ENCODE assay signal across 8 cellular contexts in genomic region chr16:50741808-50742520, GRCh38. TPM values are rescaled to one million over a fixed set of nuclear protein-coding genes. Genes with fewer than 3 reads are reported as not detected.
A peak's percentile ranks its signal among the peaks of the same experiment; 100 is the strongest.
DNase-seq lines count a peak whose midpoint lies in the region; ATAC-seq and TF ChIP-seq lines count a peak whose summit lies in the region.

TSS of gene CYLD (plus strand) at chr16:50742086. CDS start at chr16:50749699, 7,613 bp downstream.

- H3K4me3 Mint-ChIP-seq in activated T-helper 17 cell treated with anti-CD3 and anti-CD28 coated beads, Interleukin-2, amount 50 U/mL, for 72 hours, result peak within 1 kb of the TSS; percentile 99
- H3K4me3 Mint-ChIP-seq in naive thymus-derived CD4-positive, alpha-beta T cell, result peak within 1 kb of the TSS; percentile 90 to 100 (median 96)
- peak within 1 kb of the TSS; percentile 87 to 90 for H3K4me3 Mint-ChIP-seq in stimulated activated naive B cell treated with anti-CD40 and anti-IgM and Interleukin-4, amounts not matched to agents 10 μg/mL and 1 μg/mL and 100 μg/mL, for 72 hours

- H3K27me3 ChIP-seq in fibroblast of lung (ENCODE audit: control insufficient read depth, insufficient read depth, low read length), result peaks cover 5% of the 10 kb centered on the region
- H3K27me3 ChIP-seq in naive thymus-derived CD4-positive, alpha-beta T cell (ENCODE audit: control insufficient read depth in 2 of 2, insufficient read depth in 2 of 2, low read length in 2 of 2), result no peaks in the 10 kb centered on the region

- DNase-seq in Daoy (ENCODE audit: low read depth) (peak; percentile 99), GOT3 (lab: John Stamatoyannopoulos, UW) (peak; percentile 94), LNCaP clone FGC (ENCODE audit: low read depth) (peak; percentile 98), RWPE1 (ENCODE audit: low spot score) (peak; percentile 99), fibroblast of lung (ENCODE audit: low read depth in 2 of 2) (peak; percentile 99)
- peak; percentile 95 to 100 (median 100) for DNase-seq in naive thymus-derived CD4-positive, alpha-beta T cell
- peak; percentile 100 for DNase-seq in stimulated activated naive B cell treated with anti-CD40 and anti-IgM and Interleukin-4, amounts not matched to agents 10 μg/mL and 1 μg/mL and 100 μg/mL, for 72 hours

- CTCF ChIA-PET in RWPE1 (lab: Yijun Ruan, JAX), result interaction anchor here (0.8 kb wide), 2 partner anchors 63 to 717 kb away, joined by 3 read pairs; partner anchors contain the start of gene CNEP1R1
- CTCF ChIA-PET in naive thymus-derived CD4-positive, alpha-beta T cell (lab: Charles Lee), result interaction anchor here (0.7 to 12.1 kb wide), 8 partner anchors 11 to 73 kb away, joined by 3 to 225 read pairs (median 4); partner anchors contain the start of gene SNX20

- intact Hi-C loops in naive thymus-derived CD4-positive, alpha-beta T cell (cut with micrococcal nuclease), result loop anchor here (1.0 to 5.0 kb wide), 11 partner anchors 11 to 717 kb away; partner anchors contain the start of genes CNEP1R1 (in 2 of the 2), SNX20 (in 2 of the 2) and TENT4B (in 1 of the 2)

- H3K9ac ChIP-seq in fibroblast of lung (ENCODE audit: insufficient read depth, low read length), result peak within 1 kb of the TSS; percentile 90

- peaks cover 51% of the 10 kb centered on the region for H3K36me3 Mint-ChIP-seq in activated T-helper 17 cell treated with anti-CD3 and anti-CD28 coated beads, Interleukin-2, amount 50 U/mL, for 72 hours (ENCODE audit: low read depth)
- H3K36me3 Mint-ChIP-seq in naive thymus-derived CD4-positive, alpha-beta T cell, result peaks cover 10 to 49% (median 22%) of the 10 kb centered on the region in 5 donors
- H3K36me3 Mint-ChIP-seq in stimulated activated naive B cell treated with anti-CD40 and anti-IgM and Interleukin-4, amounts not matched to agents 10 μg/mL and 1 μg/mL and 100 μg/mL, for 72 hours, result peaks cover 16 to 34% of the 10 kb centered on the region in 2 donors

- H3K4me1 Mint-ChIP-seq in activated T-helper 17 cell treated with anti-CD3 and anti-CD28 coated beads, Interleukin-2, amount 50 U/mL, for 72 hours, result peaks cover 42% of the 10 kb centered on the region
- H3K4me1 Mint-ChIP-seq in naive thymus-derived CD4-positive, alpha-beta T cell, result peaks cover 28 to 52% (median 40%) of the 10 kb centered on the region in 7 donors
- H3K4me1 Mint-ChIP-seq in stimulated activated naive B cell treated with anti-CD40 and anti-IgM and Interleukin-4, amounts not matched to agents 10 μg/mL and 1 μg/mL and 100 μg/mL, for 72 hours, result peaks cover 46 to 77% of the 10 kb centered on the region in 2 donors

- POLR2A ChIA-PET in RWPE1 (lab: Yijun Ruan, JAX; ENCODE audit: low non-redundant PET), result interaction anchor here (0.8 kb wide), 1 partner anchor 24 kb away, joined by 4 read pairs; no protein-coding TSS in a partner anchor
- POLR2A ChIA-PET in naive thymus-derived CD4-positive, alpha-beta T cell (lab: Charles Lee), result interaction anchor here (0.7 to 6.1 kb wide), 23 partner anchors 11 to 590 kb away, joined by 3 to 50 read pairs (median 4); partner anchors contain the start of gene SNX20

- H3K9me3 Mint-ChIP-seq in activated T-helper 17 cell treated with anti-CD3 and anti-CD28 coated beads, Interleukin-2, amount 50 U/mL, for 72 hours, result no peaks in the 10 kb centered on the region
- H3K9me3 Mint-ChIP-seq in naive thymus-derived CD4-positive, alpha-beta T cell, result no peaks in the 10 kb centered on the region
- no peaks in the 10 kb centered on the region for H3K9me3 Mint-ChIP-seq in stimulated activated naive B cell treated with anti-CD40 and anti-IgM and Interleukin-4, amounts not matched to agents 10 μg/mL and 1 μg/mL and 100 μg/mL, for 72 hours

- H3K4me1 ChIP-seq in fibroblast of lung (ENCODE audit: control insufficient read depth, extremely low read depth, insufficient read depth, low read length), result peaks cover 7% of the 10 kb centered on the region
- peaks cover 7 to 37% of the 10 kb centered on the region in 2 donors for H3K4me1 ChIP-seq in naive thymus-derived CD4-positive, alpha-beta T cell (ENCODE audit: control insufficient read depth in 2 of 2, insufficient read depth in 2 of 2, low read length in 2 of 2)

- peak within 1 kb of the TSS; percentile 99 for H3K27ac Mint-ChIP-seq in activated T-helper 17 cell treated with anti-CD3 and anti-CD28 coated beads, Interleukin-2, amount 50 U/mL, for 72 hours
- H3K27ac Mint-ChIP-seq in naive thymus-derived CD4-positive, alpha-beta T cell, result peak within 1 kb of the TSS; percentile 94 to 99 (median 98)
- H3K27ac Mint-ChIP-seq in stimulated activated naive B cell treated with anti-CD40 and anti-IgM and Interleukin-4, amounts not matched to agents 10 μg/mL and 1 μg/mL and 100 μg/mL, for 72 hours, result peak within 1 kb of the TSS; percentile 97

- H3K27ac ChIP-seq in RWPE1 (peak within 1 kb of the TSS; percentile 82), fibroblast of lung (ENCODE audit: insufficient read depth, low read length) (peak within 1 kb of the TSS; percentile 88)
- H3K27ac ChIP-seq in naive thymus-derived CD4-positive, alpha-beta T cell (ENCODE audit: low read depth, low read length), result peak within 1 kb of the TSS; percentile 100

- H4K20me1 ChIP-seq in fibroblast of lung (ENCODE audit: control insufficient read depth, extremely low read depth, insufficient read depth, low read length), result no peaks in the 10 kb centered on the region

- no peaks in the 10 kb centered on the region for H3K27me3 Mint-ChIP-seq in activated T-helper 17 cell treated with anti-CD3 and anti-CD28 coated beads, Interleukin-2, amount 50 U/mL, for 72 hours
- H3K27me3 Mint-ChIP-seq in naive thymus-derived CD4-positive, alpha-beta T cell, result no peaks in the 10 kb centered on the region
- no peaks in the 10 kb centered on the region for H3K27me3 Mint-ChIP-seq in stimulated activated naive B cell treated with anti-CD40 and anti-IgM and Interleukin-4, amounts not matched to agents 10 μg/mL and 1 μg/mL and 100 μg/mL, for 72 hours

- H3K9me3 ChIP-seq in fibroblast of lung (ENCODE audit: control insufficient read depth, insufficient read depth, low read depth, low read length), result no peaks in the 10 kb centered on the region
- no peaks in the 10 kb centered on the region for H3K9me3 ChIP-seq in naive thymus-derived CD4-positive, alpha-beta T cell (ENCODE audit: control insufficient read depth in 2 of 3, low read length in 3 of 3)

- TF ChIP-seq CTCF in LNCaP clone FGC (IDR thresholded peaks at IDR 0.05; ENCODE audit: control insufficient read depth, extremely low read depth, insufficient read depth), result no peak
- TF ChIP-seq CTCF in RWPE1 (conservative IDR thresholded peaks at IDR 0.05; ENCODE audit: low read depth), result no peak
- TF ChIP-seq CTCF in fibroblast of lung (conservative IDR thresholded peaks at IDR 0.05 in 1 of 2, IDR thresholded peaks at IDR 0.05 in 1 of 2; ENCODE audit: low read depth in 1 of 2, low read length in 2 of 2), result no peak

- H3K4me3 ChIP-seq in LNCaP clone FGC (ENCODE audit: low read depth, low read length), result peak within 1 kb of the TSS; percentile 66
- peak within 1 kb of the TSS; percentile 75 to 88 (median 76) for H3K4me3 ChIP-seq in fibroblast of lung (replicated peaks in 1 of 4; ENCODE audit: control extremely low read depth in 1 of 4, insufficient read depth in 1 of 4, low read depth in 3 of 4, low read length in 4 of 4)
- peak within 1 kb of the TSS; percentile 70 for H3K4me3 ChIP-seq in naive thymus-derived CD4-positive, alpha-beta T cell (ENCODE audit: low read length)

- no peaks in the 10 kb centered on the region for H3K79me2 ChIP-seq in fibroblast of lung (ENCODE audit: control insufficient read depth, insufficient read depth, low read length)

- peak; percentile 91 for ATAC-seq in activated T-helper 17 cell treated with anti-CD3 and anti-CD28 coated beads, Interleukin-2, amount 50 U/mL, for 72 hours (replicated peaks)
- peak; percentile 94 for ATAC-seq in naive thymus-derived CD4-positive, alpha-beta T cell
- ATAC-seq in stimulated activated naive B cell treated with anti-CD40 and anti-IgM and Interleukin-4, amounts not matched to agents 10 μg/mL and 1 μg/mL and 100 μg/mL, for 72 hours (replicated peaks), result peak; percentile 89 to 90

- H3K36me3 ChIP-seq in fibroblast of lung (ENCODE audit: control insufficient read depth, insufficient read depth, low read length), result no peaks in the 10 kb centered on the region
- peaks cover 0 to 9% (median 0%) of the 10 kb centered on the region in 3 experiments for H3K36me3 ChIP-seq in naive thymus-derived CD4-positive, alpha-beta T cell (ENCODE audit: control insufficient read depth in 2 of 3, insufficient read depth in 3 of 3, low read length in 3 of 3)

- peak within 1 kb of the TSS; percentile 88 for H2AFZ ChIP-seq in fibroblast of lung (ENCODE audit: low read length)

- peak within 1 kb of the TSS; percentile 91 for H3K4me2 ChIP-seq in fibroblast of lung (ENCODE audit: extremely low read depth, insufficient read depth, low read length)

RNA-seq across cellular contexts. Expression of gene CYLD, which starts in this region (rescaled TPM):
- 21.1 and 29.3 TPM in 2 replicates for total RNA-seq in Daoy (2014; rRNA removed; shearing (Covaris generic))
- total RNA-seq in activated T-helper 17 cell treated with anti-CD3 and anti-CD28 coated beads, Interleukin-2, amount 50 U/mL, for 72 hours, result 100 to 1,000 TPM; 112 to 130 TPM
- 47.3 and 66.7 TPM in 2 replicates for total RNA-seq in fibroblast of lung
- 22.1 and 24.3 TPM in 2 replicates for polyA plus RNA-seq in fibroblast of lung
- 18.2 and 19.8 TPM in 2 replicates for polyA plus RNA-seq in fibroblast of lung (2012)
- 6.0 and 10.2 TPM in 2 replicates for polyA minus RNA-seq in fibroblast of lung (ENCODE audit: low replicate concordance)
- total RNA-seq in naive thymus-derived CD4-positive, alpha-beta T cell, result 100 to 1,000 TPM; 259 to 393 (median 336) TPM
- polyA plus RNA-seq in naive thymus-derived CD4-positive, alpha-beta T cell, result 100 to 1,000 TPM; 170 to 224 TPM

Comparison
In these comparisons a context has a peak if more than half of its experiments do, and no peak if none do; other contexts are left out.
1. Peak in every context shown above with its lines: DNase-seq, ATAC-seq, H3K4me3 ChIP-seq and H3K27ac ChIP-seq.